In the genomic region with DNA sequence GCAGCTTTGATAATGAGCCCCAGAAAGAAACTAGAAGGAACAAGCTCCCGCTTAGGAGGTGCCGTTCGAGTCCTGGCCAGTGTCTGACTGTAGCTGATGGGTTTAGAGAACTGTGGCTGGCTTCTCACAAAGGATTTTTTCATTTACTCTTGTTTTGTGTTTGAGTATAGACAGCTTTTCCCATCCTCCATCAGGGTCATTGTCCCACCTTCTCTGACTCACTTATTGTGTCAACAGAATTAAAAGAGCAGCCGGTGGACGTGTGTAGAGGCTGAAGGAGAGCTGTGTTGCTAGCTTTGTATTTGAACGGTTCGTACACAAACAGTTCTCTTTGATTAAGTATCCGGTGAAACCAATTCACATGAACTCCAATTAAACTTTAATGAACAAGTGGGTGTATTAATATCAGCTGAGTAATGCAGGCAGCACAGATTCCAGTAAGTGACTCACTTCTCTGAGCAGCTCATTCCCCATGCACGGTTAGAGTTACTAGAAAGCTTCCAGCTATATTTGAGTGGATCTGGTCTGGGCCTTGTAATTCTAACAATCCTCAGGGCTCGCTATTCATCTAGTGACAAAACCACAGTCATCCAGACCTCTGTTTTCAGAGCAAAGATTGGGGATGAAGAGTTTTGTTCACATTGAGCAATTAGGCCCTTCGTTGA, we compare ENCODE assay signal across 1 cellular context.
TF ChIP-seq lines count a peak whose summit lies in the region.

No MANE protein-coding gene starts in this region.

TF ChIP-seq in HepG2, 621 proteins besides CTCF, POLR2A, EP300 and RAD21 (continued from another document and continues in another):
- TF ChIP-seq, protein P1, sequence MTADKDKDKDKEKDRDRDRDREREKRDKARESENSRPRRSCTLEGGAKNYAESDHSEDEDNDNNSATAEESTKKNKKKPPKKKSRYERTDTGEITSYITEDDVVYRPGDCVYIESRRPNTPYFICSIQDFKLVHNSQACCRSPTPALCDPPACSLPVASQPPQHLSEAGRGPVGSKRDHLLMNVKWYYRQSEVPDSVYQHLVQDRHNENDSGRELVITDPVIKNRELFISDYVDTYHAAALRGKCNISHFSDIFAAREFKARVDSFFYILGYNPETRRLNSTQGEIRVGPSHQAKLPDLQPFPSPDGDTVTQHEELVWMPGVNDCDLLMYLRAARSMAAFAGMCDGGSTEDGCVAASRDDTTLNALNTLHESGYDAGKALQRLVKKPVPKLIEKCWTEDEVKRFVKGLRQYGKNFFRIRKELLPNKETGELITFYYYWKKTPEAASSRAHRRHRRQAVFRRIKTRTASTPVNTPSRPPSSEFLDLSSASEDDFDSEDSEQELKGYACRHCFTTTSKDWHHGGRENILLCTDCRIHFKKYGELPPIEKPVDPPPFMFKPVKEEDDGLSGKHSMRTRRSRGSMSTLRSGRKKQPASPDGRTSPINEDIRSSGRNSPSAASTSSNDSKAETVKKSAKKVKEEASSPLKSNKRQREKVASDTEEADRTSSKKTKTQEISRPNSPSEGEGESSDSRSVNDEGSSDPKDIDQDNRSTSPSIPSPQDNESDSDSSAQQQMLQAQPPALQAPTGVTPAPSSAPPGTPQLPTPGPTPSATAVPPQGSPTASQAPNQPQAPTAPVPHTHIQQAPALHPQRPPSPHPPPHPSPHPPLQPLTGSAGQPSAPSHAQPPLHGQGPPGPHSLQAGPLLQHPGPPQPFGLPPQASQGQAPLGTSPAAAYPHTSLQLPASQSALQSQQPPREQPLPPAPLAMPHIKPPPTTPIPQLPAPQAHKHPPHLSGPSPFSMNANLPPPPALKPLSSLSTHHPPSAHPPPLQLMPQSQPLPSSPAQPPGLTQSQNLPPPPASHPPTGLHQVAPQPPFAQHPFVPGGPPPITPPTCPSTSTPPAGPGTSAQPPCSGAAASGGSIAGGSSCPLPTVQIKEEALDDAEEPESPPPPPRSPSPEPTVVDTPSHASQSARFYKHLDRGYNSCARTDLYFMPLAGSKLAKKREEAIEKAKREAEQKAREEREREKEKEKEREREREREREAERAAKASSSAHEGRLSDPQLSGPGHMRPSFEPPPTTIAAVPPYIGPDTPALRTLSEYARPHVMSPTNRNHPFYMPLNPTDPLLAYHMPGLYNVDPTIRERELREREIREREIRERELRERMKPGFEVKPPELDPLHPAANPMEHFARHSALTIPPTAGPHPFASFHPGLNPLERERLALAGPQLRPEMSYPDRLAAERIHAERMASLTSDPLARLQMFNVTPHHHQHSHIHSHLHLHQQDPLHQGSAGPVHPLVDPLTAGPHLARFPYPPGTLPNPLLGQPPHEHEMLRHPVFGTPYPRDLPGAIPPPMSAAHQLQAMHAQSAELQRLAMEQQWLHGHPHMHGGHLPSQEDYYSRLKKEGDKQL (CRISPR knock-in tag; IDR thresholded peaks at IDR 0.05; ENCODE audit: low read depth), result peak; percentile 90
- TF ChIP-seq SIX1 (CRISPR knock-in tag; IDR thresholded peaks at IDR 0.05; ENCODE audit: borderline replicate concordance) (peak; percentile 85), ZNF205 (CRISPR knock-in tag; IDR thresholded peaks at IDR 0.05) (no peak), GABPB1 (CRISPR knock-in tag; IDR thresholded peaks at IDR 0.05) (peak; percentile 44), RNF2 (conservative IDR thresholded peaks at IDR 0.05; ENCODE audit: low read depth) (no peak), PHF21A (CRISPR knock-in tag; IDR thresholded peaks at IDR 0.05) (peak; percentile 88), HNRNPLL (IDR thresholded peaks at IDR 0.05; ENCODE audit: low read depth, low read length, poor library complexity, severe bottlenecking) (no peak), ZNF543 (CRISPR knock-in tag; IDR thresholded peaks at IDR 0.05) (0 out of 2 replicates have a peak, but pooled peaks have one; percentile 27), AGO2 (optimal IDR thresholded peaks at IDR 0.05; ENCODE audit: low read depth, low read length) (no peak), ZSCAN9 (CRISPR knock-in tag; IDR thresholded peaks at IDR 0.05; ENCODE audit: borderline replicate concordance) (peak; percentile 93; the same call in 1 of the 2 replicates), PITX1 (CRISPR knock-in tag; IDR thresholded peaks at IDR 0.05) (peak; percentile 90), ZNF766 (CRISPR knock-in tag; IDR thresholded peaks at IDR 0.05; ENCODE audit: borderline replicate concordance) (no peak), FIP1L1 (IDR thresholded peaks at IDR 0.05; ENCODE audit: borderline replicate concordance, insufficient read depth, low read depth, low read length) (no peak), ZZZ3 (CRISPR knock-in tag; IDR thresholded peaks at IDR 0.05; ENCODE audit: borderline replicate concordance) (no peak)
- TF ChIP-seq, protein P2, sequence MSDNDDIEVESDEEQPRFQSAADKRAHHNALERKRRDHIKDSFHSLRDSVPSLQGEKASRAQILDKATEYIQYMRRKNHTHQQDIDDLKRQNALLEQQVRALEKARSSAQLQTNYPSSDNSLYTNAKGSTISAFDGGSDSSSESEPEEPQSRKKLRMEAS (IDR thresholded peaks at IDR 0.05), result peak; percentile 37; the same call in 1 of the 2 replicates
- TF ChIP-seq, protein P3, sequence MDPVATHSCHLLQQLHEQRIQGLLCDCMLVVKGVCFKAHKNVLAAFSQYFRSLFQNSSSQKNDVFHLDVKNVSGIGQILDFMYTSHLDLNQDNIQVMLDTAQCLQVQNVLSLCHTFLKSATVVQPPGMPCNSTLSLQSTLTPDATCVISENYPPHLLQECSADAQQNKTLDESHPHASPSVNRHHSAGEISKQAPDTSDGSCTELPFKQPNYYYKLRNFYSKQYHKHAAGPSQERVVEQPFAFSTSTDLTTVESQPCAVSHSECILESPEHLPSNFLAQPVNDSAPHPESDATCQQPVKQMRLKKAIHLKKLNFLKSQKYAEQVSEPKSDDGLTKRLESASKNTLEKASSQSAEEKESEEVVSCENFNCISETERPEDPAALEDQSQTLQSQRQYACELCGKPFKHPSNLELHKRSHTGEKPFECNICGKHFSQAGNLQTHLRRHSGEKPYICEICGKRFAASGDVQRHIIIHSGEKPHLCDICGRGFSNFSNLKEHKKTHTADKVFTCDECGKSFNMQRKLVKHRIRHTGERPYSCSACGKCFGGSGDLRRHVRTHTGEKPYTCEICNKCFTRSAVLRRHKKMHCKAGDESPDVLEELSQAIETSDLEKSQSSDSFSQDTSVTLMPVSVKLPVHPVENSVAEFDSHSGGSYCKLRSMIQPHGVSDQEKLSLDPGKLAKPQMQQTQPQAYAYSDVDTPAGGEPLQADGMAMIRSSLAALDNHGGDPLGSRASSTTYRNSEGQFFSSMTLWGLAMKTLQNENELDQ (CRISPR knock-in tag; IDR thresholded peaks at IDR 0.05; ENCODE audit: borderline replicate concordance), result no peak
- TF ChIP-seq, protein P4, sequence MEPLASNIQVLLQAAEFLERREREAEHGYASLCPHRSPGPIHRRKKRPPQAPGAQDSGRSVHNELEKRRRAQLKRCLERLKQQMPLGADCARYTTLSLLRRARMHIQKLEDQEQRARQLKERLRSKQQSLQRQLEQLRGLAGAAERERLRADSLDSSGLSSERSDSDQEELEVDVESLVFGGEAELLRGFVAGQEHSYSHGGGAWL (CRISPR knock-in tag; IDR thresholded peaks at IDR 0.05), result no peak; the same call in 1 of the 2 replicates
- TF ChIP-seq, protein P5, sequence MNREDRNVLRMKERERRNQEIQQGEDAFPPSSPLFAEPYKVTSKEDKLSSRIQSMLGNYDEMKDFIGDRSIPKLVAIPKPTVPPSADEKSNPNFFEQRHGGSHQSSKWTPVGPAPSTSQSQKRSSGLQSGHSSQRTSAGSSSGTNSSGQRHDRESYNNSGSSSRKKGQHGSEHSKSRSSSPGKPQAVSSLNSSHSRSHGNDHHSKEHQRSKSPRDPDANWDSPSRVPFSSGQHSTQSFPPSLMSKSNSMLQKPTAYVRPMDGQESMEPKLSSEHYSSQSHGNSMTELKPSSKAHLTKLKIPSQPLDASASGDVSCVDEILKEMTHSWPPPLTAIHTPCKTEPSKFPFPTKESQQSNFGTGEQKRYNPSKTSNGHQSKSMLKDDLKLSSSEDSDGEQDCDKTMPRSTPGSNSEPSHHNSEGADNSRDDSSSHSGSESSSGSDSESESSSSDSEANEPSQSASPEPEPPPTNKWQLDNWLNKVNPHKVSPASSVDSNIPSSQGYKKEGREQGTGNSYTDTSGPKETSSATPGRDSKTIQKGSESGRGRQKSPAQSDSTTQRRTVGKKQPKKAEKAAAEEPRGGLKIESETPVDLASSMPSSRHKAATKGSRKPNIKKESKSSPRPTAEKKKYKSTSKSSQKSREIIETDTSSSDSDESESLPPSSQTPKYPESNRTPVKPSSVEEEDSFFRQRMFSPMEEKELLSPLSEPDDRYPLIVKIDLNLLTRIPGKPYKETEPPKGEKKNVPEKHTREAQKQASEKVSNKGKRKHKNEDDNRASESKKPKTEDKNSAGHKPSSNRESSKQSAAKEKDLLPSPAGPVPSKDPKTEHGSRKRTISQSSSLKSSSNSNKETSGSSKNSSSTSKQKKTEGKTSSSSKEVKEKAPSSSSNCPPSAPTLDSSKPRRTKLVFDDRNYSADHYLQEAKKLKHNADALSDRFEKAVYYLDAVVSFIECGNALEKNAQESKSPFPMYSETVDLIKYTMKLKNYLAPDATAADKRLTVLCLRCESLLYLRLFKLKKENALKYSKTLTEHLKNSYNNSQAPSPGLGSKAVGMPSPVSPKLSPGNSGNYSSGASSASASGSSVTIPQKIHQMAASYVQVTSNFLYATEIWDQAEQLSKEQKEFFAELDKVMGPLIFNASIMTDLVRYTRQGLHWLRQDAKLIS (CRISPR knock-in tag; IDR thresholded peaks at IDR 0.05), result no peak; the same call in 1 of the 2 replicates
- TF ChIP-seq, protein P6, sequence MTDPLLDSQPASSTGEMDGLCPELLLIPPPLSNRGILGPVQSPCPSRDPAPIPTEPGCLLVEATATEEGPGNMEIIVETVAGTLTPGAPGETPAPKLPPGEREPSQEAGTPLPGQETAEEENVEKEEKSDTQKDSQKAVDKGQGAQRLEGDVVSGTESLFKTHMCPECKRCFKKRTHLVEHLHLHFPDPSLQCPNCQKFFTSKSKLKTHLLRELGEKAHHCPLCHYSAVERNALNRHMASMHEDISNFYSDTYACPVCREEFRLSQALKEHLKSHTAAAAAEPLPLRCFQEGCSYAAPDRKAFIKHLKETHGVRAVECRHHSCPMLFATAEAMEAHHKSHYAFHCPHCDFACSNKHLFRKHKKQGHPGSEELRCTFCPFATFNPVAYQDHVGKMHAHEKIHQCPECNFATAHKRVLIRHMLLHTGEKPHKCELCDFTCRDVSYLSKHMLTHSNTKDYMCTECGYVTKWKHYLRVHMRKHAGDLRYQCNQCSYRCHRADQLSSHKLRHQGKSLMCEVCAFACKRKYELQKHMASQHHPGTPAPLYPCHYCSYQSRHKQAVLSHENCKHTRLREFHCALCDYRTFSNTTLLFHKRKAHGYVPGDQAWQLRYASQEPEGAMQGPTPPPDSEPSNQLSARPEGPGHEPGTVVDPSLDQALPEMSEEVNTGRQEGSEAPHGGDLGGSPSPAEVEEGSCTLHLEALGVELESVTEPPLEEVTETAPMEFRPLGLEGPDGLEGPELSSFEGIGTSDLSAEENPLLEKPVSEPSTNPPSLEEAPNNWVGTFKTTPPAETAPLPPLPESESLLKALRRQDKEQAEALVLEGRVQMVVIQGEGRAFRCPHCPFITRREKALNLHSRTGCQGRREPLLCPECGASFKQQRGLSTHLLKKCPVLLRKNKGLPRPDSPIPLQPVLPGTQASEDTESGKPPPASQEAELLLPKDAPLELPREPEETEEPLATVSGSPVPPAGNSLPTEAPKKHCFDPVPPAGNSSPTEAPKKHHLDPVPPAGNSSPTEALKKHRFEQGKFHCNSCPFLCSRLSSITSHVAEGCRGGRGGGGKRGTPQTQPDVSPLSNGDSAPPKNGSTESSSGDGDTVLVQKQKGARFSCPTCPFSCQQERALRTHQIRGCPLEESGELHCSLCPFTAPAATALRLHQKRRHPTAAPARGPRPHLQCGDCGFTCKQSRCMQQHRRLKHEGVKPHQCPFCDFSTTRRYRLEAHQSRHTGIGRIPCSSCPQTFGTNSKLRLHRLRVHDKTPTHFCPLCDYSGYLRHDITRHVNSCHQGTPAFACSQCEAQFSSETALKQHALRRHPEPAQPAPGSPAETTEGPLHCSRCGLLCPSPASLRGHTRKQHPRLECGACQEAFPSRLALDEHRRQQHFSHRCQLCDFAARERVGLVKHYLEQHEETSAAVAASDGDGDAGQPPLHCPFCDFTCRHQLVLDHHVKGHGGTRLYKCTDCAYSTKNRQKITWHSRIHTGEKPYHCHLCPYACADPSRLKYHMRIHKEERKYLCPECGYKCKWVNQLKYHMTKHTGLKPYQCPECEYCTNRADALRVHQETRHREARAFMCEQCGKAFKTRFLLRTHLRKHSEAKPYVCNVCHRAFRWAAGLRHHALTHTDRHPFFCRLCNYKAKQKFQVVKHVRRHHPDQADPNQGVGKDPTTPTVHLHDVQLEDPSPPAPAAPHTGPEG (CRISPR knock-in tag; IDR thresholded peaks at IDR 0.05), result peak; percentile 79
- TF ChIP-seq, protein P7, sequence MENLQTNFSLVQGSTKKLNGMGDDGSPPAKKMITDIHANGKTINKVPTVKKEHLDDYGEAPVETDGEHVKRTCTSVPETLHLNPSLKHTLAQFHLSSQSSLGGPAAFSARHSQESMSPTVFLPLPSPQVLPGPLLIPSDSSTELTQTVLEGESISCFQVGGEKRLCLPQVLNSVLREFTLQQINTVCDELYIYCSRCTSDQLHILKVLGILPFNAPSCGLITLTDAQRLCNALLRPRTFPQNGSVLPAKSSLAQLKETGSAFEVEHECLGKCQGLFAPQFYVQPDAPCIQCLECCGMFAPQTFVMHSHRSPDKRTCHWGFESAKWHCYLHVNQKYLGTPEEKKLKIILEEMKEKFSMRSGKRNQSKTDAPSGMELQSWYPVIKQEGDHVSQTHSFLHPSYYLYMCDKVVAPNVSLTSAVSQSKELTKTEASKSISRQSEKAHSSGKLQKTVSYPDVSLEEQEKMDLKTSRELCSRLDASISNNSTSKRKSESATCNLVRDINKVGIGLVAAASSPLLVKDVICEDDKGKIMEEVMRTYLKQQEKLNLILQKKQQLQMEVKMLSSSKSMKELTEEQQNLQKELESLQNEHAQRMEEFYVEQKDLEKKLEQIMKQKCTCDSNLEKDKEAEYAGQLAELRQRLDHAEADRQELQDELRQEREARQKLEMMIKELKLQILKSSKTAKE (CRISPR knock-in tag; IDR thresholded peaks at IDR 0.05; ENCODE audit: borderline replicate concordance), result peak; percentile 96
- TF ChIP-seq, protein P8, sequence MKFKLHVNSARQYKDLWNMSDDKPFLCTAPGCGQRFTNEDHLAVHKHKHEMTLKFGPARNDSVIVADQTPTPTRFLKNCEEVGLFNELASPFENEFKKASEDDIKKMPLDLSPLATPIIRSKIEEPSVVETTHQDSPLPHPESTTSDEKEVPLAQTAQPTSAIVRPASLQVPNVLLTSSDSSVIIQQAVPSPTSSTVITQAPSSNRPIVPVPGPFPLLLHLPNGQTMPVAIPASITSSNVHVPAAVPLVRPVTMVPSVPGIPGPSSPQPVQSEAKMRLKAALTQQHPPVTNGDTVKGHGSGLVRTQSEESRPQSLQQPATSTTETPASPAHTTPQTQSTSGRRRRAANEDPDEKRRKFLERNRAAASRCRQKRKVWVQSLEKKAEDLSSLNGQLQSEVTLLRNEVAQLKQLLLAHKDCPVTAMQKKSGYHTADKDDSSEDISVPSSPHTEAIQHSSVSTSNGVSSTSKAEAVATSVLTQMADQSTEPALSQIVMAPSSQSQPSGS (CRISPR knock-in tag; IDR thresholded peaks at IDR 0.05), result peak; percentile 92
- TF ChIP-seq, protein P9, sequence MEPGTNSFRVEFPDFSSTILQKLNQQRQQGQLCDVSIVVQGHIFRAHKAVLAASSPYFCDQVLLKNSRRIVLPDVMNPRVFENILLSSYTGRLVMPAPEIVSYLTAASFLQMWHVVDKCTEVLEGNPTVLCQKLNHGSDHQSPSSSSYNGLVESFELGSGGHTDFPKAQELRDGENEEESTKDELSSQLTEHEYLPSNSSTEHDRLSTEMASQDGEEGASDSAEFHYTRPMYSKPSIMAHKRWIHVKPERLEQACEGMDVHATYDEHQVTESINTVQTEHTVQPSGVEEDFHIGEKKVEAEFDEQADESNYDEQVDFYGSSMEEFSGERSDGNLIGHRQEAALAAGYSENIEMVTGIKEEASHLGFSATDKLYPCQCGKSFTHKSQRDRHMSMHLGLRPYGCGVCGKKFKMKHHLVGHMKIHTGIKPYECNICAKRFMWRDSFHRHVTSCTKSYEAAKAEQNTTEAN (CRISPR knock-in tag; conservative IDR thresholded peaks at IDR 0.05), result peak; percentile 87; the same call in 1 of the 2 replicates
